In the genomic region with DNA sequence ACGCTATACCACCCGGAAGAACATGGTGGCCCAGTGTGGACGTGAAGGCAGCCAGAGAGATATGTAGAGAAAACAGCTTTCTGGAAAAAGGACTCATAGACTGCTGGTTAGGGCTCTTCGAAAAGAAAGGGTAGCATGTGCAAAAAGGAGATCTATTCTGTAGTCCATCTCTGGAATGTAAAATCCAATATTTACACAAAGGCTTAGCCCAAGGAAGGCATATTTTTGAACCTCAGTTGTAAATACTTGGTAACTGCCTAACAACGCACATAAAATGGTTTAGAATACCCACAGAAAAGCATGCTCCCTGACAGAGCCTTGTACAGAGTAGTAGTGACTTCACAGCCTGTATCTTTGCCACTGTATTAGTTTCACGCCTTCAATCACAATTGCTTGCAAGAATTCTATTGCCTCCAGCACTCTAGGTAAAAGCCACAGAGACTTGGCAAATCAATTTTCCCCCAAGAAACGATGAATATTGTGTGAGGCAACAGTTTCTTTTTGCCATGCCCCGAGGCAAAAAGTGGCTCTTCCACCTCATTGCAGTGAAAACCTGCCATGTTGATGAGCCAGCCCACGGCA, we compare ENCODE assay signal across 23 cellular contexts. TPM values are rescaled to one million over a fixed set of nuclear protein-coding genes. Genes with fewer than 3 reads are reported as not detected.
A peak's percentile ranks its signal among the peaks of the same experiment; 100 is the strongest.
DNase-seq lines count a peak whose midpoint lies in the region; TF ChIP-seq lines count a peak whose summit lies in the region.
"Had no signal": no experiment of that assay in that cellular context is flagged by ENCODE, and none has a peak within 500 bp of the region (broad histone marks: within the 10 kb centered on the region; RNA-seq: fewer than 3 reads in every experiment).

No MANE protein-coding gene starts in this region.

- WGBS in hepatocyte (ENCODE audit: low lambda C conversion rate, missing lambda C conversion rate), result 58% methylated on average over 9 of the region's 9 CpGs

- DNase-seq in Daoy (ENCODE audit: low read depth) (peak; percentile 32), MG63 (peak; percentile 3), astrocyte of the hippocampus (ENCODE audit: low read depth, low spot score) (peak; percentile 67), hepatocyte (ENCODE audit: low spot score) (peak; percentile 11), GM19240 (ENCODE audit: insufficient read length, low spot score) (no peak), GF-D8 (lab: John Stamatoyannopoulos, UW) (no peak), H7 (no peak)
- DNase-seq in activated effector memory CD4-positive, alpha-beta T cell treated with anti-CD3 and anti-CD28 coated beads, Interleukin-2, amount 50 U/mL, for 16 hours, result no peak
- DNase-seq: activated CD4-positive, alpha-beta T cell treated with anti-CD3 and anti-CD28 coated beads for 48 hours; activated naive CD4-positive, alpha-beta T cell treated with Interleukin-2 at 50 U/mL for 16 hours; activated T-cell treated with anti-CD3 and anti-CD28 coated beads, Interleukin-2, amount 50 U/mL, for 4 hours; central memory CD4-positive, alpha-beta T cell; dermis blood vessel endothelial cell; DMS79 treated with DMSO at 0.1 percent for 48 hours; head of caudate nucleus; NCI-H1105; NCI-H2029 treated with DMSO at 0.1 percent for 48 hours; NCI-H446 treated with DMSO at 0.1 percent for 48 hours; small intestine; upper lobe of left lung had no signal

- H3K27me3 ChIP-seq in MG63 (no peaks in the 10 kb centered on the region), hepatocyte (no peaks in the 10 kb centered on the region), H7 (ENCODE audit: control insufficient read depth, insufficient read depth, low read length) (no peaks in the 10 kb centered on the region)
- H3K27me3 ChIP-seq: BLaER1, SJSA1, upper lobe of left lung had no signal

- H3K9me2 ChIP-seq in hepatocyte (replicated peaks; ENCODE audit: insufficient read depth), result no peaks in the 10 kb centered on the region

- no peak for TF ChIP-seq CTCF in hepatocyte (IDR thresholded peaks at IDR 0.05; ENCODE audit: poor library complexity)

- peak overlapping the region; percentile 23 for H3K27ac ChIP-seq in hepatocyte
- H3K27ac ChIP-seq: BLaER1, HL-60, SJSA1, upper lobe of left lung had no signal

- peak overlapping the region; percentile 32 for H3K4me2 ChIP-seq in hepatocyte
- H3K4me2 ChIP-seq: BLaER1 had no signal

- H3K9me3 ChIP-seq in MG63 (no peaks in the 10 kb centered on the region), hepatocyte (ENCODE audit: low read depth) (no peaks in the 10 kb centered on the region)
- H3K9me3 ChIP-seq: BLaER1, SJSA1, upper lobe of left lung had no signal

- H3K4me1 ChIP-seq in hepatocyte (ENCODE audit: insufficient read depth), result no peaks in the 10 kb centered on the region
- H3K4me1 ChIP-seq: BLaER1, upper lobe of left lung had no signal

- H3K79me2 ChIP-seq in hepatocyte, result no peaks in the 10 kb centered on the region

- H3K4me3 ChIP-seq in MG63 (no peak overlapping the region), hepatocyte (no peak overlapping the region), H7 (ENCODE audit: insufficient read depth, low read depth, low read length) (no peak overlapping the region)
- H3K4me3 ChIP-seq: BLaER1, SJSA1, upper lobe of left lung had no signal

- H4K20me1 ChIP-seq in hepatocyte (ENCODE audit: insufficient read depth, poor library complexity, severe bottlenecking), result no peaks in the 10 kb centered on the region
- H4K20me1 ChIP-seq: BLaER1 had no signal

- H2AFZ ChIP-seq in hepatocyte, result no peak overlapping the region

- H3K36me3 ChIP-seq in MG63, result no peaks in the 10 kb centered on the region
- H3K36me3 ChIP-seq in hepatocyte (replicated peaks; ENCODE audit: insufficient read depth, low read depth), result no peaks in the 10 kb centered on the region
- no peaks in the 10 kb centered on the region for H3K36me3 ChIP-seq in H7 (replicated peaks; ENCODE audit: control insufficient read depth, insufficient read depth, low read length)
- H3K36me3 ChIP-seq: BLaER1, SJSA1, upper lobe of left lung had no signal

RNA-seq across cellular contexts. Expression of a gene that starts 59.2 kb away (rescaled TPM):
- total RNA-seq in Daoy (2014; rRNA removed; shearing (Covaris generic)), result 2.8 and 3.1 TPM in 2 replicates
- total RNA-seq in MG63 (2014; rRNA removed; shearing (Covaris generic); ENCODE audit: low replicate concordance), result 0.33 and 0.79 TPM in 2 replicates
- total RNA-seq in hepatocyte, result 0.10 and 0.76 TPM in 2 replicates
- polyA plus RNA-seq in hepatocyte, result 0.78 and 0.94 TPM in 2 replicates
- total RNA-seq in H7 (2014; rRNA removed; shearing (Covaris generic)), result 0.70 and 0.73 TPM in 2 replicates
- total RNA-seq: dermis blood vessel endothelial cell, SJSA1 had no signal

Comparison
In these comparisons a context has a peak if more than half of its experiments do, and no peak if none do; other contexts are left out.
1. DNase-seq: peak in Daoy (single experiment), MG63 (single experiment), astrocyte of the hippocampus (single experiment) and hepatocyte (single experiment); none in GM19240 (single experiment), GF-D8 (single experiment), H7 (single experiment) and activated effector memory CD4-positive, alpha-beta T cell treated with anti-CD3 and anti-CD28 coated beads, Interleukin-2, amount 50 U/mL, for 16 hours (single experiment).